ENCODE assay signal across 19 cellular contexts in genomic region chr16:48574148-48574547, GRCh38. TPM values are rescaled to one million over a fixed set of nuclear protein-coding genes. Genes with fewer than 3 reads are reported as not detected.
DNase-seq lines count a peak whose midpoint lies in the region; ATAC-seq, FAIRE-seq and TF ChIP-seq lines count a peak whose summit lies in the region.
"Had no signal": no experiment of that assay in that cellular context is flagged by ENCODE, and none has a peak within 500 bp of the region (broad histone marks: within the 10 kb centered on the region; RNA-seq: fewer than 3 reads in every experiment).

No MANE protein-coding gene starts in this region.

- intact Hi-C loops in lower lobe of right lung (cut with DNase I), result no loop called here

- no peaks in the 10 kb centered on the region for H3K9me3 ChIP-seq in HEK293 (ENCODE audit: control insufficient read depth, insufficient read depth, low read depth, low read length)
- H3K9me3 ChIP-seq in lower lobe of right lung, result no peaks in the 10 kb centered on the region
- H3K9me3 ChIP-seq: Caco-2 had no signal

- H3K36me3 Mint-ChIP-seq in chondrocyte (ENCODE audit: low read depth), result no peaks in the 10 kb centered on the region
- peaks cover 3 to 13% (median 4%) of the 10 kb centered on the region in 3 donors for H3K36me3 Mint-ChIP-seq in naive thymus-derived CD8-positive, alpha-beta T cell

- H3K4me3 Mint-ChIP-seq in chondrocyte (ENCODE audit: unreplicated experiment), result no peak overlapping the region
- H3K4me3 Mint-ChIP-seq in naive thymus-derived CD8-positive, alpha-beta T cell, result no peak overlapping the region
- H3K4me3 Mint-ChIP-seq: B cell had no signal

- no peaks in the 10 kb centered on the region; a peak in 1 of 3 replicates for H3K36me3 ChIP-seq in HEK293 (ENCODE audit: control insufficient read depth in 2 of 2, insufficient read depth in 1 of 2, low read length in 2 of 2)
- H3K36me3 ChIP-seq in lower lobe of right lung, result no peaks in the 10 kb centered on the region

- FAIRE-seq in GM12892 (lab: Jason Lieb, UNC), result no peak
- FAIRE-seq: HTR-8/SVneo had no signal

- peak in 1 of 2 donors; percentile 47 for ATAC-seq in lower lobe of right lung
- no peak for ATAC-seq in naive thymus-derived CD8-positive, alpha-beta T cell

- DNase-seq in NCI-H226 (peak; percentile 22), chondrocyte (ENCODE audit: low spot score) (no peak), lower lobe of right lung (no peak), GM12892 (ENCODE audit: insufficient read length) (no peak), iPS-NIHi7 (ENCODE audit: extremely low spot score) (no peak)
- no peak for DNase-seq in naive thymus-derived CD8-positive, alpha-beta T cell
- no peak for DNase-seq in stimulated activated CD4-positive, alpha-beta T cell treated with anti-CD3 and anti-CD28 coated beads, Interleukin-4, amount 100 ng/mL, for 4 hours
- DNase-seq: Caco-2; CD4-positive, CD25-positive, alpha-beta regulatory T cell; DMS153; H7; NCI-H187; NCI-H446 treated with DMSO at 0.1 percent for 48 hours; NK-92 treated with Interleukin-12 subunit alpha and Interleukin-12 subunit beta, amount 100 ng/mL, for 24 hours had no signal

- POLR2A ChIA-PET in HEK293 (lab: Yijun Ruan, JAX), result no interaction called here
- POLR2A ChIA-PET in naive thymus-derived CD8-positive, alpha-beta T cell (lab: Charles Lee), result no interaction called here

- no peak for TF ChIP-seq CTCF in HEK293 (tag by site-specific recombination; IDR thresholded peaks at IDR 0.05)
- TF ChIP-seq CTCF in chondrocyte (IDR thresholded peaks at IDR 0.05), result no peak
- no peak for TF ChIP-seq CTCF in lower lobe of right lung (IDR thresholded peaks at IDR 0.05)

- peak overlapping the region; percentile 38 for H3K27ac Mint-ChIP-seq in chondrocyte (ENCODE audit: unreplicated experiment)
- H3K27ac Mint-ChIP-seq in naive thymus-derived CD8-positive, alpha-beta T cell, result peak overlapping the region in 4 of 10 donors; percentile 23 to 84 (median 37)
- H3K27ac Mint-ChIP-seq: B cell had no signal

- peaks cover 54% of the 10 kb centered on the region for H3K4me1 Mint-ChIP-seq in chondrocyte (ENCODE audit: low read depth)
- peaks cover 47 to 92% (median 84%) of the 10 kb centered on the region in 4 donors for H3K4me1 Mint-ChIP-seq in naive thymus-derived CD8-positive, alpha-beta T cell

- CTCF ChIA-PET in HEK293 (lab: Yijun Ruan, JAX), result interaction anchor here (0.6 to 1.4 kb wide), 3 partner anchors 49 to 307 kb away, joined by 3 to 9 read pairs (median 3); no protein-coding TSS in a partner anchor

- H3K27me3 ChIP-seq in lower lobe of right lung (ENCODE audit: low read depth), result no peaks in the 10 kb centered on the region

- H3K27me3 Mint-ChIP-seq in chondrocyte (ENCODE audit: low read depth), result no peaks in the 10 kb centered on the region
- no peaks in the 10 kb centered on the region for H3K27me3 Mint-ChIP-seq in naive thymus-derived CD8-positive, alpha-beta T cell
- H3K27me3 Mint-ChIP-seq: B cell; CD4-positive, CD25-positive, alpha-beta regulatory T cell had no signal

- H3K4me3 ChIP-seq in HEK293 (ENCODE audit: low read depth, low read length), result no peak overlapping the region
- H3K4me3 ChIP-seq in lower lobe of right lung, result no peak overlapping the region

- peaks cover 4% of the 10 kb centered on the region for H3K9me3 Mint-ChIP-seq in chondrocyte (ENCODE audit: low read depth)
- H3K9me3 Mint-ChIP-seq in naive thymus-derived CD8-positive, alpha-beta T cell, result peaks cover 0 to 4% (median 2%) of the 10 kb centered on the region in 9 donors

- H3K27ac ChIP-seq in HEK293 (ENCODE audit: extremely low read depth, low read depth, low read length) (no peak overlapping the region), lower lobe of right lung (peak overlapping the region; percentile 4)
- H3K27ac ChIP-seq: HL-60, RWPE1 had no signal

- no peak for TF ChIP-seq POLR2A in GM12892 (IDR thresholded peaks at IDR 0.05; ENCODE audit: low read depth, low read length)

- H3K4me1 ChIP-seq in HEK293 (ENCODE audit: control insufficient read depth, insufficient read depth, low read length), result peaks cover 10% of the 10 kb centered on the region
- peaks cover 70% of the 10 kb centered on the region for H3K4me1 ChIP-seq in lower lobe of right lung

TF ChIP-seq in HEK293, 187 proteins besides CTCF, POLR2A, EP300 and RAD21:
- TF ChIP-seq, protein P1, sequence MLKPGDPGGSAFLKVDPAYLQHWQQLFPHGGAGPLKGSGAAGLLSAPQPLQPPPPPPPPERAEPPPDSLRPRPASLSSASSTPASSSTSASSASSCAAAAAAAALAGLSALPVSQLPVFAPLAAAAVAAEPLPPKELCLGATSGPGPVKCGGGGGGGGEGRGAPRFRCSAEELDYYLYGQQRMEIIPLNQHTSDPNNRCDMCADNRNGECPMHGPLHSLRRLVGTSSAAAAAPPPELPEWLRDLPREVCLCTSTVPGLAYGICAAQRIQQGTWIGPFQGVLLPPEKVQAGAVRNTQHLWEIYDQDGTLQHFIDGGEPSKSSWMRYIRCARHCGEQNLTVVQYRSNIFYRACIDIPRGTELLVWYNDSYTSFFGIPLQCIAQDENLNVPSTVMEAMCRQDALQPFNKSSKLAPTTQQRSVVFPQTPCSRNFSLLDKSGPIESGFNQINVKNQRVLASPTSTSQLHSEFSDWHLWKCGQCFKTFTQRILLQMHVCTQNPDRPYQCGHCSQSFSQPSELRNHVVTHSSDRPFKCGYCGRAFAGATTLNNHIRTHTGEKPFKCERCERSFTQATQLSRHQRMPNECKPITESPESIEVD (tag by site-specific recombination; IDR thresholded peaks at IDR 0.05), result peak; percentile 82
- TF ChIP-seq ZNF549 (tag by site-specific recombination; IDR thresholded peaks at IDR 0.05), result no peak
TF ChIP-seq in HEK293: peak in this region for 1.

RNA-seq across cellular contexts. Expression of gene N4BP1, which starts 35.8 kb away (rescaled TPM):
- 30.8 to 42.4 TPM (median 35.8 TPM) in 3 replicates for total RNA-seq in chondrocyte
- total RNA-seq in lower lobe of right lung, result 64.9 TPM
- polyA plus RNA-seq in GM12892 (2012; ENCODE audit: missing spikeins), result 19.8 TPM
- total RNA-seq in naive thymus-derived CD8-positive, alpha-beta T cell, result 10 to 100 TPM; 79.2 to 85.1 TPM
- 10 to 100 TPM; 20.1 to 48.4 (median 31.9) TPM for polyA plus RNA-seq in naive thymus-derived CD8-positive, alpha-beta T cell
